24 cellular contexts compared by ENCODE assay signal in the genomic region with DNA sequence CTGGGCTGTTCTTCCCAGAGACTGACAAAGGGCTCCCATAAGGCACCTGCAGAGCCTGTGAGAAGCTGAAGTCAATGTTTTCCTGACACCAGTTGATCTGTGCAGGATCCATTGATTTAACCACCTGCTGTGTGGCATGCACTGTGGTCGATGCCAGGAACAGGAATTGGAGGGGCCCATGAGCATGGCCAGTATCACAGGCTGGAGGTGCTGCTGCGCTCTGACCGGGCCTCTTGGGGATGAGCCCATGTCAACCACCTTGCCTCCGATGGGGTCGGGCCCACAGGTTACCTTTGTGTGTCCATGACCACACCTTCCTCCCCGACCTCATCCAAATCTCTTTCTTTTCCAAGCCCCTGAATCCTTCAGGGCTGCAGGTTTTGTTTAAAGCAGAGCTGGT. TPM values are rescaled to one million over a fixed set of nuclear protein-coding genes. Genes with fewer than 3 reads are reported as not detected.
DNase-seq lines count a peak whose midpoint lies in the region; ATAC-seq and TF ChIP-seq lines count a peak whose summit lies in the region.
"Had no signal": no experiment of that assay in that cellular context is flagged by ENCODE, and none has a peak within 500 bp of the region (broad histone marks: within the 10 kb centered on the region; RNA-seq: fewer than 3 reads in every experiment).

No MANE protein-coding gene starts in this region.

- H2BK5ac ChIP-seq in neuronal stem cell (ENCODE audit: low read length): no peak overlapping the region

- no peak overlapping the region for H3K23ac ChIP-seq in neuronal stem cell (ENCODE audit: low read depth, low read length, poor library complexity)

- no peak overlapping the region for H3K4ac ChIP-seq in neuronal stem cell (ENCODE audit: low read length)

- no peak for ATAC-seq in HG02884 (IDR thresholded peaks at IDR 0.05; ENCODE audit: unreplicated experiment)
- no peak for ATAC-seq in GM21529 (IDR thresholded peaks at IDR 0.05; ENCODE audit: unreplicated experiment)
- ATAC-seq in HG02623 (IDR thresholded peaks at IDR 0.05; ENCODE audit: unreplicated experiment): no peak
- ATAC-seq: A549 had no signal

- no peak overlapping the region for H3K14ac ChIP-seq in neuronal stem cell (ENCODE audit: low read length)

- peak; percentile 46 for DNase-seq in ELF-1 (ENCODE audit: low read depth, low spot score)
- DNase-seq in neuronal stem cell (ENCODE audit: low spot score): no peak
- peak; percentile 41 for DNase-seq in spleen
- DNase-seq: 8988T; ACHN; AML-193; BE2C; CD4-positive, alpha-beta T cell; CD8-positive, alpha-beta memory T cell; DMS 273 treated with DMSO at 0.1 percent for 48 hours; DMS79; EL; GF-D8; H7; HCEC 1CT had no signal

- H3K27me3 ChIP-seq in neuronal stem cell (ENCODE audit: control insufficient read depth in 3 of 3, insufficient read depth in 3 of 3, low read depth in 1 of 3, low read length in 3 of 3) (peaks cover 0 to 18% (median 0%) of the 10 kb centered on the region in 3 experiments), spleen (replicated peaks in 1 of 7) (peaks cover 0 to 7% (median 0%) of the 10 kb centered on the region in 7 donors)
- H3K27me3 ChIP-seq: BE2C; BLaER1 treated with 17β-estradiol and CSF1 and Interleukin-3, amounts not matched to agents 10 nM and 100 nM had no signal

- H3K36me3 ChIP-seq in HEK293 (ENCODE audit: control insufficient read depth in 2 of 2, insufficient read depth in 1 of 2, low read length in 2 of 2): no peaks in the 10 kb centered on the region
- H3K36me3 ChIP-seq in neuronal stem cell (replicated peaks in 1 of 2; ENCODE audit: control insufficient read depth in 2 of 2, insufficient read depth in 2 of 2, low read length in 2 of 2): no peaks in the 10 kb centered on the region
- no peaks in the 10 kb centered on the region for H3K36me3 ChIP-seq in spleen
- H3K36me3 ChIP-seq: BE2C; BLaER1 treated with 17β-estradiol and CSF1 and Interleukin-3, amounts not matched to agents 10 nM and 100 nM had no signal

- H4K91ac ChIP-seq in neuronal stem cell (ENCODE audit: low read depth, low read length, poor library complexity): no peak overlapping the region

- no peak overlapping the region for H2AFZ ChIP-seq in neuronal stem cell (ENCODE audit: low read length)

- CTCF ChIA-PET in HEK293 (lab: Yijun Ruan, JAX): interaction anchor here (0.6 to 2.1 kb wide), 3 partner anchors 15 to 32 kb away, joined by 3 to 5 read pairs (median 4); no protein-coding TSS in a partner anchor

- no peaks in the 10 kb centered on the region for H3K9me3 ChIP-seq in HEK293 (ENCODE audit: control insufficient read depth, insufficient read depth, low read depth, low read length)
- no peaks in the 10 kb centered on the region for H3K9me3 ChIP-seq in neuronal stem cell (replicated peaks in 1 of 2; ENCODE audit: control insufficient read depth in 2 of 2, insufficient read depth in 1 of 2, low read depth in 1 of 2, low read length in 2 of 2)
- H3K9me3 ChIP-seq in spleen: no peaks in the 10 kb centered on the region
- H3K9me3 ChIP-seq: A549; BE2C; BLaER1 treated with 17β-estradiol and CSF1 and Interleukin-3, amounts not matched to agents 10 nM and 100 nM had no signal

- H3K79me1 ChIP-seq in neuronal stem cell (ENCODE audit: low read depth, low read length): no peaks in the 10 kb centered on the region

- H3K4me3 ChIP-seq in HEK293 (ENCODE audit: low read depth, low read length): no peak overlapping the region
- H3K4me3 ChIP-seq in neuronal stem cell (ENCODE audit: low read length in 2 of 2): no peak overlapping the region
- no peak overlapping the region for H3K4me3 ChIP-seq in spleen
- H3K4me3 ChIP-seq: A549; BLaER1 treated with 17β-estradiol and CSF1 and Interleukin-3, amounts not matched to agents 10 nM and 100 nM had no signal

- TF ChIP-seq CTCF in HEK293 (tag by site-specific recombination; IDR thresholded peaks at IDR 0.05) (no peak), spleen (IDR thresholded peaks at IDR 0.05 in 8 of 11, conservative IDR thresholded peaks at IDR 0.05 in 3 of 11) (no peak)

- POLR2A ChIA-PET in HEK293 (lab: Yijun Ruan, JAX): no interaction called here

- no peak overlapping the region for H2BK12ac ChIP-seq in neuronal stem cell (ENCODE audit: low read length)

- H4K8ac ChIP-seq in neuronal stem cell (ENCODE audit: low read depth, low read length): no peak overlapping the region

- no peak overlapping the region for H2BK15ac ChIP-seq in neuronal stem cell (ENCODE audit: low read length)

- no peak for TF ChIP-seq POLR2A in spleen (IDR thresholded peaks at IDR 0.05)

- H3K27ac ChIP-seq in HEK293 (ENCODE audit: extremely low read depth, low read depth, low read length): no peak overlapping the region
- no peak overlapping the region for H3K27ac ChIP-seq in neuronal stem cell (replicated peaks; ENCODE audit: low read length)
- H3K27ac ChIP-seq in spleen: no peak overlapping the region
- H3K27ac ChIP-seq: A549; BLaER1 treated with 17β-estradiol and CSF1 and Interleukin-3, amounts not matched to agents 10 nM and 100 nM had no signal

- H3K18ac ChIP-seq in neuronal stem cell (ENCODE audit: low read length): peak overlapping the region; percentile 57

- no peak overlapping the region for H2BK120ac ChIP-seq in neuronal stem cell (ENCODE audit: low read depth, low read length)

- no peak overlapping the region for H2AK5ac ChIP-seq in neuronal stem cell (ENCODE audit: low read depth, low read length)

- WGBS in neuronal stem cell (ENCODE audit: extremely low coverage in 2 of 2, insufficient read length in 2 of 2, insufficient replicate concordance in 1 of 2), 2 donors: no CpG with 5 or more reads among the region's 6 CpGs
- WGBS in spleen, 5 donors: 79 to 90% (median 86%) methylated on average over 4 to 6 of the region's 6 CpGs

- H3K9ac ChIP-seq in neuronal stem cell (ENCODE audit: low read depth, low read length, poor library complexity): no peak overlapping the region
- H3K9ac ChIP-seq: BLaER1 treated with 17β-estradiol and CSF1 and Interleukin-3, amounts not matched to agents 10 nM and 100 nM had no signal

- no peaks in the 10 kb centered on the region for H3K4me1 ChIP-seq in HEK293 (ENCODE audit: control insufficient read depth, insufficient read depth, low read length)
- peaks cover 0 to 10% of the 10 kb centered on the region in 2 donors for H3K4me1 ChIP-seq in neuronal stem cell (ENCODE audit: control insufficient read depth in 2 of 2, insufficient read depth in 1 of 2, low read depth in 1 of 2, low read length in 2 of 2)
- peaks cover 0 to 2% (median under 1%) of the 10 kb centered on the region in 6 donors for H3K4me1 ChIP-seq in spleen
- H3K4me1 ChIP-seq: A549 had no signal

- no peak overlapping the region for H3K4me2 ChIP-seq in neuronal stem cell (ENCODE audit: insufficient read depth, low read length, poor library complexity, severe bottlenecking)
- H3K4me2 ChIP-seq: A549; BLaER1 treated with 17β-estradiol and CSF1 and Interleukin-3, amounts not matched to agents 10 nM and 100 nM had no signal

- intact Hi-C loops in spleen (cut with DNase I; ENCODE audit: low total_unique reads): no loop called here

TF ChIP-seq in HEK293, 187 proteins besides CTCF, POLR2A, EP300 and RAD21:
- TF ChIP-seq YY1 (tag by site-specific recombination; IDR thresholded peaks at IDR 0.05) (no peak), MZF1 (tag by site-specific recombination; IDR thresholded peaks at IDR 0.05; ENCODE audit: borderline replicate concordance) (no peak), ZNF214 (tag by site-specific recombination; IDR thresholded peaks at IDR 0.05; ENCODE audit: borderline replicate concordance) (no peak), ZNF843 (tag by site-specific recombination; IDR thresholded peaks at IDR 0.05) (no peak), ZBTB1 (tag by site-specific recombination; IDR thresholded peaks at IDR 0.05) (no peak), SCRT2 (tag by site-specific recombination; IDR thresholded peaks at IDR 0.05) (peak; percentile 62), ZIC2 (tag by site-specific recombination; IDR thresholded peaks at IDR 0.05) (peak; percentile 31; the same call in 1 of the 2 replicates), ZNF660 (tag by site-specific recombination; IDR thresholded peaks at IDR 0.05) (no peak), WT1 (tag by site-specific recombination; IDR thresholded peaks at IDR 0.05) (no peak), ZNF707 (tag by site-specific recombination; IDR thresholded peaks at IDR 0.05) (no peak)
- TF ChIP-seq, protein P1, sequence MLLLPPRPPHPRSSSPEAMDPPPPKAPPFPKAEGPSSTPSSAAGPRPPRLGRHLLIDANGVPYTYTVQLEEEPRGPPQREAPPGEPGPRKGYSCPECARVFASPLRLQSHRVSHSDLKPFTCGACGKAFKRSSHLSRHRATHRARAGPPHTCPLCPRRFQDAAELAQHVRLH (tag by site-specific recombination; IDR thresholded peaks at IDR 0.05): no peak

RNA-seq across cellular contexts. Expression of gene STH, which starts 18.2 kb away (rescaled TPM):
- polyA plus RNA-seq in neuronal stem cell (2013, experiment 1 of 2): not detected
- polyA plus RNA-seq in neuronal stem cell (2013, experiment 2 of 2): not detected
- not detected for total RNA-seq in spleen
- not detected for polyA plus RNA-seq in spleen
- total RNA-seq: CD4-positive, alpha-beta T cell; CD8-positive, alpha-beta memory T cell; G401; H1; H7 had no signal
- polyA plus RNA-seq: A549; CD14-positive monocyte; CD8-positive, alpha-beta memory T cell; H1 had no signal
